ENCODE assay signal across 33 cellular contexts in the genomic region with DNA sequence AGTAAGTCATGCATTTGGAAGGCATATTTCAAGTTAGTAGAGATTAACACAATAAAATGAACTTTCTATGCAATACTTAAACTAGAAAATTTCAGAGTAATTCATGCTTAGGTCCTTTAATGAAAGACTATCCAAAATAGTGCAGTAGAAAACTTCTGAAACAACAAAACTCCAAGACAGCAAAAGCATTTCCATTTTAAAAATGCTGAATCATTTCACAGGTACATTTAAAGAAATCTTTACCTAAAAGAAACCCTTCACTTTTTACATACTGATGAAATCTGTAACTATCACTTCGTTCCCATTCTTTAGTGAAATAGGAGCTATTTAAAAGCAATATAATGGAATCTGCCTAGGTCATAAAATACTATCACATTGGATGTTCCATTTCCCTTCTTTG. TPM values are rescaled to one million over a fixed set of nuclear protein-coding genes. Genes with fewer than 3 reads are reported as not detected.
"Had no signal": no experiment of that assay in that cellular context is flagged by ENCODE, and none has a peak within 500 bp of the region (broad histone marks: within the 10 kb centered on the region; RNA-seq: fewer than 3 reads in every experiment).

No MANE protein-coding gene starts in this region.

- DNase-seq: activated CD4-positive, alpha-beta memory T cell treated with anti-CD3 and anti-CD28 coated beads, Interleukin-2, amount 10 ng/mL, durations not matched to agents 7 days and 5 days; activated CD4-positive, alpha-beta T cell treated with anti-CD3 and anti-CD28 coated beads for 1 hour; activated CD4-positive, alpha-beta T cell treated with anti-CD3 and anti-CD28 coated beads, Interleukin-2, amount 10 ng/mL, durations not matched to agents 7 days and 5 days; activated CD8-positive, alpha-beta memory T cell treated with anti-CD3 and anti-CD28 coated beads, Interleukin-2, amount 50 U/mL, for 48 hours; activated naive CD8-positive, alpha-beta T cell treated with anti-CD3 and anti-CD28 coated beads, Interleukin-2, amount 10 ng/mL, durations not matched to agents 7 days and 5 days; activated T-cell treated with anti-CD3 and anti-CD28 coated beads, Interleukin-2, amount 50 U/mL, for 4 hours; amniotic stem cell; brain microvascular endothelial cell; effector memory CD8-positive, alpha-beta T cell; head of caudate nucleus; hippocampal formation; left colon; midbrain; natural killer cell; occipital lobe; stimulated activated CD4-positive, alpha-beta T cell treated with anti-CD3 and anti-CD28 coated beads, Interleukin-2, amount 100 ng/mL, for 48 hours; stimulated activated naive CD8-positive, alpha-beta T cell treated with anti-CD3 and anti-CD28 coated beads, Interleukin-15, Interleukin-2, amounts not matched to agents 100 U/mL and 50 U/mL, for 24 hours; T-helper 2 cell; testis; trophoblast cell had no signal

- H3K27me3 ChIP-seq: brain microvascular endothelial cell, neural progenitor cell, right atrium auricular region, testis had no signal

- H3K27me3 Mint-ChIP-seq: activated CD4-positive, alpha-beta memory T cell treated with anti-CD3 and anti-CD28 coated beads, Interleukin-2, amount 10 ng/mL, durations not matched to agents 7 days and 5 days; activated CD4-positive, alpha-beta T cell treated with anti-CD3 and anti-CD28 coated beads, Interleukin-2, amount 10 ng/mL, durations not matched to agents 7 days and 5 days; activated naive CD8-positive, alpha-beta T cell treated with anti-CD3 and anti-CD28 coated beads, Interleukin-2, amount 10 ng/mL, durations not matched to agents 7 days and 5 days; effector memory CD8-positive, alpha-beta T cell had no signal

- H3K9me3 Mint-ChIP-seq: activated CD4-positive, alpha-beta memory T cell treated with anti-CD3 and anti-CD28 coated beads, Interleukin-2, amount 10 ng/mL, durations not matched to agents 7 days and 5 days; activated CD4-positive, alpha-beta T cell treated with anti-CD3 and anti-CD28 coated beads, Interleukin-2, amount 10 ng/mL, durations not matched to agents 7 days and 5 days; activated naive CD8-positive, alpha-beta T cell treated with anti-CD3 and anti-CD28 coated beads, Interleukin-2, amount 10 ng/mL, durations not matched to agents 7 days and 5 days; activated T-cell treated with anti-CD3 and anti-CD28 coated beads, Interleukin-2, amount 50 U/mL, for 4 hours; activated T-helper 2 cell treated with anti-CD3 and anti-CD28 coated beads, Interferon-gamma antibody, Interleukin-2, Interleukin-4, amounts not matched to agents 10 μg/mL and 5 μg/mL and 100 μg/mL, durations not matched to agents 14 hours and 24 hours and 36 hours; effector memory CD8-positive, alpha-beta T cell; natural killer cell; neural progenitor cell had no signal

- H3K4me3 ChIP-seq: coronary artery, neural progenitor cell, right atrium auricular region, testis had no signal

- H3K27ac Mint-ChIP-seq: activated CD4-positive, alpha-beta memory T cell treated with anti-CD3 and anti-CD28 coated beads, Interleukin-2, amount 10 ng/mL, durations not matched to agents 7 days and 5 days; activated CD4-positive, alpha-beta T cell treated with anti-CD3 and anti-CD28 coated beads, Interleukin-2, amount 10 ng/mL, durations not matched to agents 7 days and 5 days; activated naive CD8-positive, alpha-beta T cell treated with anti-CD3 and anti-CD28 coated beads, Interleukin-2, amount 10 ng/mL, durations not matched to agents 7 days and 5 days; activated T-helper 2 cell treated with anti-CD3 and anti-CD28 coated beads, Interferon-gamma antibody, Interleukin-2, Interleukin-4, amounts not matched to agents 10 μg/mL and 5 μg/mL and 100 μg/mL, durations not matched to agents 14 hours and 24 hours and 36 hours; effector memory CD8-positive, alpha-beta T cell; neural progenitor cell had no signal

- H3K4me3 Mint-ChIP-seq: activated CD4-positive, alpha-beta memory T cell treated with anti-CD3 and anti-CD28 coated beads, Interleukin-2, amount 10 ng/mL, durations not matched to agents 7 days and 5 days; activated CD4-positive, alpha-beta T cell treated with anti-CD3 and anti-CD28 coated beads, Interleukin-2, amount 10 ng/mL, durations not matched to agents 7 days and 5 days; activated naive CD8-positive, alpha-beta T cell treated with anti-CD3 and anti-CD28 coated beads, Interleukin-2, amount 10 ng/mL, durations not matched to agents 7 days and 5 days; activated T-cell treated with anti-CD3 and anti-CD28 coated beads, Interleukin-2, amount 50 U/mL, for 4 hours; effector memory CD8-positive, alpha-beta T cell; natural killer cell; neural progenitor cell had no signal

- H3K4me1 ChIP-seq: neural progenitor cell, parathyroid adenoma, testis had no signal

- ATAC-seq: activated T-cell treated with anti-CD3 and anti-CD28 coated beads, Interleukin-2, amount 50 U/mL, for 4 hours; effector memory CD8-positive, alpha-beta T cell; left colon; natural killer cell; stimulated activated naive CD8-positive, alpha-beta T cell treated with anti-CD3 and anti-CD28 coated beads, Interleukin-15, Interleukin-2, amounts not matched to agents 100 U/mL and 50 U/mL, for 24 hours had no signal

- H3K4me1 Mint-ChIP-seq: neural progenitor cell had no signal

- H3K9me3 ChIP-seq: right atrium auricular region, testis had no signal

- H3K27ac ChIP-seq: brain microvascular endothelial cell, coronary artery, neural progenitor cell, parathyroid adenoma, right atrium auricular region, testis had no signal

RNA-seq across cellular contexts. Expression of a gene that starts 45.0 kb away (rescaled TPM):
- total RNA-seq: activated CD4-positive, alpha-beta memory T cell treated with anti-CD3 and anti-CD28 coated beads, Interleukin-2, amount 10 ng/mL, durations not matched to agents 7 days and 5 days; activated CD4-positive, alpha-beta T cell treated with anti-CD3 and anti-CD28 coated beads, Interleukin-2, amount 10 ng/mL, durations not matched to agents 7 days and 5 days; activated naive CD8-positive, alpha-beta T cell treated with anti-CD3 and anti-CD28 coated beads, Interleukin-2, amount 10 ng/mL, durations not matched to agents 7 days and 5 days; activated T-cell treated with anti-CD3 and anti-CD28 coated beads, Interleukin-2, amount 50 U/mL, for 4 hours; activated T-helper 2 cell treated with anti-CD3 and anti-CD28 coated beads, Interferon-gamma antibody, Interleukin-2, Interleukin-4, amounts not matched to agents 10 μg/mL and 5 μg/mL and 100 μg/mL, durations not matched to agents 14 hours and 24 hours and 36 hours; astrocyte; cerebellum; endothelial cell of umbilical vein; fibroblast of lung; fibroblast of villous mesenchyme; lower leg skin; natural killer cell; occipital lobe; pulmonary artery endothelial cell; right atrium auricular region had no signal
- polyA plus RNA-seq: endothelial cell of umbilical vein, fibroblast of lung, keratinocyte had no signal
